12 cellular contexts compared by ENCODE assay signal in genomic region chr18:58792086-58792485, GRCh38.
A peak's percentile ranks its signal among the peaks of the same experiment; 100 is the strongest.
DNase-seq lines count a peak whose midpoint lies in the region; ATAC-seq lines count a peak whose summit lies in the region.
"Had no signal": no experiment of that assay in that cellular context is flagged by ENCODE, and none has a peak within 500 bp of the region (broad histone marks: within the 10 kb centered on the region; RNA-seq: fewer than 3 reads in every experiment).

No MANE protein-coding gene starts in this region.

- H3K9me3 Mint-ChIP-seq in naive B cell = no peaks in the 10 kb centered on the region

- peaks cover 0 to 3% (median 0%) of the 10 kb centered on the region in 3 donors for H3K27me3 Mint-ChIP-seq in naive B cell

- H3K36me3 Mint-ChIP-seq in naive B cell = no peaks in the 10 kb centered on the region

- no peak for DNase-seq in naive B cell
- DNase-seq in superior temporal gyrus (ENCODE audit: extremely low spot score) = no peak
- no peak for DNase-seq in KG1 (lab: John Stamatoyannopoulos, UW)
- no peak for DNase-seq in RKO (ENCODE audit: low spot score)
- DNase-seq in NCI-H2107 (lab: John Stamatoyannopoulos, UW) = no peak
- DNase-seq: H7, MV-4-11, PC-9, uterus had no signal

- peak overlapping the region in 5 of 6 donors; percentile 51 to 92 (median 57) for H3K27ac Mint-ChIP-seq in naive B cell

- peak overlapping the region in 5 of 8 donors; percentile 48 to 75 (median 58) for H3K4me3 Mint-ChIP-seq in naive B cell

- peaks cover 0 to 8% (median 5%) of the 10 kb centered on the region in 3 donors for H3K4me1 Mint-ChIP-seq in naive B cell

- ATAC-seq in GM18858 (IDR thresholded peaks at IDR 0.05; ENCODE audit: unreplicated experiment) (peak; percentile 90), GM21619 (IDR thresholded peaks at IDR 0.05; ENCODE audit: unreplicated experiment) (peak; percentile 96), HG03342 (IDR thresholded peaks at IDR 0.05; ENCODE audit: unreplicated experiment) (peak; percentile 98), naive B cell (ENCODE audit: low read depth in 2 of 2) (peak; percentile 68 to 77)
